1 cellular context compared by ENCODE assay signal in the genomic region with DNA sequence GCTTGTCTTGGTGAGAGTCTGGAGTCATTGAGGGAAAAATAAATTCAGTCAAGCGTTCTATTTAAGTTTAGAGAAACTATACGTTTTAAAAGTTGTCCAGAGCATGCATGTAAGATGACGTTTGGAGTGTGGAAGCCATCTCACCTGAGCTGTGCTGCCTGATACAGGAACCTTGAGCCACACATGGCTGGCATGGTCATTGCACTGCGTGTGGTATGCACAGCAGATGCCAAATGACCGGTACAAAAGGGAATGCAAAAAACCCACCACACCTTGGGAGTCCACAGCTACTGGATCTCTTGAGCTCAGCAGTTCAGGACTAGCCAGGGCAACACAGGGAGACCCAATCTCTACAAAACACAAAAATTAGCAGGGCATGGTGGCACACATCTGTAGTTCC.
TF ChIP-seq lines count a peak whose summit lies in the region.

No MANE protein-coding gene starts in this region.

TF ChIP-seq in WTC11, 78 proteins besides CTCF, POLR2A, EP300 and RAD21 (continued from another document):
- TF ChIP-seq, protein P1, sequence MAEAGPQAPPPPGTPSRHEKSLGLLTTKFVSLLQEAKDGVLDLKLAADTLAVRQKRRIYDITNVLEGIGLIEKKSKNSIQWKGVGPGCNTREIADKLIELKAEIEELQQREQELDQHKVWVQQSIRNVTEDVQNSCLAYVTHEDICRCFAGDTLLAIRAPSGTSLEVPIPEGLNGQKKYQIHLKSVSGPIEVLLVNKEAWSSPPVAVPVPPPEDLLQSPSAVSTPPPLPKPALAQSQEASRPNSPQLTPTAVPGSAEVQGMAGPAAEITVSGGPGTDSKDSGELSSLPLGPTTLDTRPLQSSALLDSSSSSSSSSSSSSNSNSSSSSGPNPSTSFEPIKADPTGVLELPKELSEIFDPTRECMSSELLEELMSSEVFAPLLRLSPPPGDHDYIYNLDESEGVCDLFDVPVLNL (CRISPR knock-in tag; IDR thresholded peaks at IDR 0.05; ENCODE audit: borderline replicate concordance, low read depth) = no peak
- no peak for TF ChIP-seq GRHL2 (CRISPR knock-in tag; IDR thresholded peaks at IDR 0.05; ENCODE audit: insufficient replicate concordance, severe bottlenecking)
- TF ChIP-seq ZNF138 (CRISPR knock-in tag; conservative IDR thresholded peaks at IDR 0.05) = no peak
- no peak for TF ChIP-seq RORB (CRISPR knock-in tag; IDR thresholded peaks at IDR 0.05)
- TF ChIP-seq HMGA2 (CRISPR knock-in tag; IDR thresholded peaks at IDR 0.05) = no peak
- no peak for TF ChIP-seq TCF7 (CRISPR knock-in tag; IDR thresholded peaks at IDR 0.05; ENCODE audit: low read depth)
- TF ChIP-seq GABPB1 (CRISPR knock-in tag; IDR thresholded peaks at IDR 0.05) = no peak
